Comparison of ENCODE assay signal across 13 cellular contexts in genomic region chr1:36380003-36380631, GRCh38. TPM values are rescaled to one million over a fixed set of nuclear protein-coding genes. Genes with fewer than 3 reads are reported as not detected.
DNase-seq lines count a peak whose midpoint lies in the region; ATAC-seq and TF ChIP-seq lines count a peak whose summit lies in the region.
"Had no signal": no experiment of that assay in that cellular context is flagged by ENCODE, and none has a peak within 500 bp of the region (broad histone marks: within the 10 kb centered on the region; RNA-seq: fewer than 3 reads in every experiment).

No MANE protein-coding gene starts in this region.

- H3K4me3 ChIP-seq in HUES6 (ENCODE audit: low read depth, low read length) (no peak overlapping the region), neutrophil (ENCODE audit: low read depth in 1 of 2, low read length in 1 of 2) (no peak overlapping the region)

- H3K9ac ChIP-seq in HUES6 (ENCODE audit: low read length), result no peak overlapping the region

- H3K27ac ChIP-seq in HUES6 (ENCODE audit: low read depth, low read length) (0 out of 2 replicates have a peak overlapping the region, but pooled peaks have one; percentile 12), neutrophil (peak overlapping the region; percentile 97)
- H3K27ac ChIP-seq: WERI-Rb-1 had no signal

- DNase-seq in CD14-positive monocyte (ENCODE audit: low spot score) (no peak), chondrocyte (ENCODE audit: low spot score) (no peak), NCI-H1436 treated with DMSO at 0.1 percent for 48 hours (lab: John Stamatoyannopoulos, UW) (no peak), H4 (ENCODE audit: low spot score) (no peak)
- DNase-seq: left colon, MM.1S, NCI-H524, SHP77, WERI-Rb-1 had no signal

- no peak for ATAC-seq in HG03439 (IDR thresholded peaks at IDR 0.05; ENCODE audit: unreplicated experiment)
- ATAC-seq in GM21576 (IDR thresholded peaks at IDR 0.05; ENCODE audit: unreplicated experiment), result no peak
- ATAC-seq: left colon had no signal

- intact Hi-C loops in CD14-positive monocyte (cut with micrococcal nuclease), result no loop called here

- H3K9me3 Mint-ChIP-seq in CD14-positive monocyte (peaks cover 0 to 3% (median 0%) of the 10 kb centered on the region in 7 donors), chondrocyte (ENCODE audit: low read depth) (no peaks in the 10 kb centered on the region)

- H3K4me3 Mint-ChIP-seq in CD14-positive monocyte (no peak overlapping the region), chondrocyte (ENCODE audit: unreplicated experiment) (no peak overlapping the region)

- H3K27ac Mint-ChIP-seq in CD14-positive monocyte, result peak overlapping the region in 6 of 7 donors; percentile 0 to 85 (median 59)
- peak overlapping the region; percentile 43 for H3K27ac Mint-ChIP-seq in chondrocyte (ENCODE audit: unreplicated experiment)

- H3K27me3 ChIP-seq in HUES6 (ENCODE audit: control insufficient read depth, insufficient read depth, low read length), result no peaks in the 10 kb centered on the region
- no peaks in the 10 kb centered on the region for H3K27me3 ChIP-seq in neutrophil

- H3K27me3 Mint-ChIP-seq in CD14-positive monocyte (ENCODE audit: low read depth in 3 of 3), result peaks cover 0 to 6% (median 0%) of the 10 kb centered on the region in 3 donors
- H3K27me3 Mint-ChIP-seq in chondrocyte (ENCODE audit: low read depth), result no peaks in the 10 kb centered on the region

- H3K4me1 ChIP-seq in HUES6 (ENCODE audit: control insufficient read depth, insufficient read depth, low read length) (peaks cover 21% of the 10 kb centered on the region; the same call in 1 of the 2 replicates), neutrophil (ENCODE audit: control insufficient read depth in 1 of 2, insufficient read depth in 1 of 2, low read depth in 1 of 2, low read length in 1 of 2) (peaks cover 88 to 96% of the 10 kb centered on the region in 2 experiments)

- H3K4me1 Mint-ChIP-seq in CD14-positive monocyte, result peaks cover 75% of the 10 kb centered on the region
- H3K4me1 Mint-ChIP-seq in chondrocyte (ENCODE audit: low read depth), result peaks cover 69% of the 10 kb centered on the region

- no peaks in the 10 kb centered on the region for H3K9me3 ChIP-seq in HUES6 (ENCODE audit: control insufficient read depth, insufficient read depth, low read depth, low read length)
- H3K9me3 ChIP-seq in neutrophil, result no peaks in the 10 kb centered on the region

- H3K36me3 Mint-ChIP-seq in CD14-positive monocyte, result peaks cover 47 to 61% of the 10 kb centered on the region in 2 donors
- H3K36me3 Mint-ChIP-seq in chondrocyte (ENCODE audit: low read depth), result peaks cover 2% of the 10 kb centered on the region

- peaks cover 12% of the 10 kb centered on the region; the same call in 1 of the 2 replicates for H3K36me3 ChIP-seq in HUES6 (ENCODE audit: control insufficient read depth, insufficient read depth, low read length)
- H3K36me3 ChIP-seq in neutrophil, result peaks cover 36% of the 10 kb centered on the region

- TF ChIP-seq CTCF in CD14-positive monocyte (IDR thresholded peaks at IDR 0.05), result no peak
- no peak for TF ChIP-seq CTCF in chondrocyte (IDR thresholded peaks at IDR 0.05)
- no peak for TF ChIP-seq CTCF in neutrophil (IDR thresholded peaks at IDR 0.05)

RNA-seq across cellular contexts. Expression of gene STK40, which starts 5.6 kb away (rescaled TPM):
- 10 to 100 TPM; 40.2 to 65.9 TPM for polyA plus RNA-seq in CD14-positive monocyte
- 42.6 to 63.7 TPM (median 59.9 TPM) in 3 replicates for total RNA-seq in chondrocyte
- 25.1 and 25.3 TPM in 2 replicates for total RNA-seq in H4 (2014; rRNA removed; shearing (Covaris generic))

RNA-seq across cellular contexts. Expression of gene LSM10, which starts 17.6 kb away (rescaled TPM):
- 100 to 1,000 TPM; 224 to 234 TPM for polyA plus RNA-seq in CD14-positive monocyte
- total RNA-seq in chondrocyte, result 45.0 to 47.3 TPM (median 45.7 TPM) in 3 replicates
- 3.1 and 7.1 TPM in 2 replicates for total RNA-seq in H4 (2014; rRNA removed; shearing (Covaris generic))

RNA-seq across cellular contexts. Expression of gene EVA1B, which starts 56.7 kb away (rescaled TPM):
- polyA plus RNA-seq in CD14-positive monocyte, result 10 to 100 TPM; 16.6 to 19.1 TPM
- 55.7 to 88.4 TPM (median 85.2 TPM) in 3 replicates for total RNA-seq in chondrocyte
- total RNA-seq in H4 (2014; rRNA removed; shearing (Covaris generic)), result 2.5 and 4.2 TPM in 2 replicates

Comparison
In these comparisons a context has a peak if more than half of its experiments do, and no peak if none do; other contexts are left out.
1. RNA of gene EVA1B, which starts 56.7 kb away (total RNA-seq): 55.7 to 88.4 TPM in chondrocyte; 2.5 to 4.2 TPM in H4; every median in the first group is over 10 times any median in the second.